In genomic region chr7:151519045-151519764, GRCh38 we compare ENCODE assay signal across 8 cellular contexts. TPM values are rescaled to one million over a fixed set of nuclear protein-coding genes. Genes with fewer than 3 reads are reported as not detected.
DNase-seq lines count a peak whose midpoint lies in the region; ATAC-seq lines count a peak whose summit lies in the region.
"Not testable (repeated sequence)": the region's sequence is repeated elsewhere in the genome, so short reads cannot be mapped to it uniquely, and the experiment has no call there.

No MANE protein-coding gene starts in this region.

- not testable (repeated sequence) for H3K4me1 ChIP-seq in HUES64 (ENCODE audit: insufficient read depth, low read length)
- peaks cover 29% of the 10 kb centered on the region for H3K4me1 ChIP-seq in adipocyte (ENCODE audit: control insufficient read depth, insufficient read depth, low read length)

- H3K27ac ChIP-seq in HUES64 (ENCODE audit: low read depth, low read length): peak overlapping the region; percentile 97; the same call in 1 of the 2 replicates

- peak overlapping the region; percentile 96 for H3K9ac ChIP-seq in HUES64 (ENCODE audit: low read depth, low read length)
- H3K9ac ChIP-seq in adipocyte (ENCODE audit: low read length): peak overlapping the region; percentile 99

- ATAC-seq in GM21723 (IDR thresholded peaks at IDR 0.05; ENCODE audit: unreplicated experiment) (peak; percentile 55), Right ventricle myocardium superior (ENCODE audit: poor library complexity) (peak; percentile 93)

- not testable (repeated sequence) for H3K36me3 ChIP-seq in HUES64 (ENCODE audit: insufficient read depth, low read length); adipocyte (ENCODE audit: control insufficient read depth, insufficient read depth, low read length, severe bottlenecking)

- DNase-seq in EH (ENCODE audit: low read depth) (peak; percentile 42), T-helper 9 cell (peak; percentile 53), adipocyte (ENCODE audit: low read depth) (peak; percentile 72), Right ventricle myocardium superior (peak; percentile 82), nucleus accumbens (lab: John Stamatoyannopoulos, UW) (peak in 33 of 56 donors; percentile 12 to 77 (median 49))
- DNase-seq in stimulated activated naive CD4-positive, alpha-beta T cell treated with Interleukin-2 at 50 U/mL for 16 hours (lab: John Stamatoyannopoulos, UW): peak; percentile 55

- H3K4me3 ChIP-seq in HUES64 (ENCODE audit: low read length): peak overlapping the region; percentile 96
- H3K4me3 ChIP-seq in adipocyte (ENCODE audit: low read length): peak overlapping the region; percentile 98

- under 1% methylated on average over 86 of the region's 113 CpGs for WGBS in HUES64

- H3K9me3 ChIP-seq in HUES64 (ENCODE audit: insufficient read depth, low read depth, low read length); adipocyte (ENCODE audit: control insufficient read depth, low read length): not testable (repeated sequence)

- intact Hi-C loops in Right ventricle myocardium superior (cut with DNase I): not testable (repeated sequence)

- not testable (repeated sequence) for H3K27me3 ChIP-seq in HUES64 (ENCODE audit: insufficient read depth, low read length); adipocyte (replicated peaks; ENCODE audit: control insufficient read depth, insufficient read depth, low read length)

RNA-seq across cellular contexts. Expression of gene RHEB, which starts 0.5 kb away (rescaled TPM):
- 94.5 TPM for polyA plus RNA-seq in HUES64 (2013, experiment 1 of 2)
- polyA plus RNA-seq in HUES64 (2013, experiment 2 of 2): 105 TPM
- 119 TPM for total RNA-seq in Right ventricle myocardium superior

Comparison
In these comparisons a context has a peak if more than half of its experiments do, and no peak if none do; other contexts are left out.
1. Peak in every context shown above with its lines: DNase-seq, ATAC-seq, H3K4me3 ChIP-seq and H3K27ac ChIP-seq.